In the genomic region with DNA sequence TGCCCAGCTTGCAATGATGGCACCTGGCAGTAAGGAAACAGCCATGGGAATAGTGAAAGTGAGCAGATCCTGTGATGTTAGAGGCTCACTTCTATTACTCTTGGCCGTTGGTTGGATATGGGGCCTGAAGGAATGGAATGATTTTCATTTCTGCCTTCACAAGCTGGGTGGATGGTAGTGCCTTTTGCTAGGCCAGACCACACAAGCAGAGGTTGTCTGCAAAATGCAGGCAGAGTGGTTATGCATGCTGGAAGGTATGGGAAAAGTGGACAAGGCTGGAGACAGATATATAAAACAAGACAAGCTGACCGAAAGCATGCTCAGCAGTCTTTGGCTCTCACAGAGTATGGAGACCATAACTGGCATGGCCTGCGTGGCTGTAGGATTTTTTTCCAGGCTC, we compare ENCODE assay signal across 11 cellular contexts. TPM values are rescaled to one million over a fixed set of nuclear protein-coding genes. Genes with fewer than 3 reads are reported as not detected.
"Had no signal": no experiment of that assay in that cellular context is flagged by ENCODE, and none has a peak within 500 bp of the region (broad histone marks: within the 10 kb centered on the region; RNA-seq: fewer than 3 reads in every experiment).

No MANE protein-coding gene starts in this region.

- H3K9ac ChIP-seq: GM23248 had no signal

- H3K9me3 ChIP-seq: HAP-1 had no signal

- H3K4me3 Mint-ChIP-seq: HFFc6, IgD-negative memory B cell had no signal

- H3K4me3 ChIP-seq: GM23248, HAP-1 had no signal

- ATAC-seq: HCT116, HepG2 had no signal

- H3K9me3 Mint-ChIP-seq: HFFc6, IgD-negative memory B cell had no signal

- DNase-seq: GM23248, GOT3, H7, HFFc6 had no signal

- H3K36me3 Mint-ChIP-seq: IgD-negative memory B cell had no signal

- H3K27ac Mint-ChIP-seq: HFFc6, IgD-negative memory B cell had no signal

- H2AFZ ChIP-seq: GM23248 had no signal

- H3K4me1 Mint-ChIP-seq: IgD-negative memory B cell had no signal

- H3K27ac ChIP-seq: GM23248, HL-60 had no signal

- H3K36me3 ChIP-seq: HAP-1 had no signal

- H3K27me3 Mint-ChIP-seq: IgD-negative memory B cell had no signal

- FAIRE-seq: HepG2 had no signal

RNA-seq across cellular contexts. Expression of a gene that starts 50.7 kb away (rescaled TPM):
- total RNA-seq: GM23248, H4, H7, HepG2, HFFc6, HT1080 had no signal
- polyA plus RNA-seq: HepG2, IgD-negative memory B cell had no signal
